ENCODE assay signal across 24 cellular contexts in genomic region chr14:83287300-83287699, GRCh38.
"Had no signal": no experiment of that assay in that cellular context is flagged by ENCODE, and none has a peak within 500 bp of the region (broad histone marks: within the 10 kb centered on the region; RNA-seq: fewer than 3 reads in every experiment).

No MANE protein-coding gene starts in this region.

- H3K27me3 ChIP-seq: neural progenitor cell, ovary, right lobe of liver, sigmoid colon, stomach, thyroid gland, tibial nerve, upper lobe of left lung, vagina had no signal

- H3K4me1 ChIP-seq: neural progenitor cell, prostate gland, right lobe of liver, sigmoid colon, stomach, thyroid gland, tibial nerve, upper lobe of left lung, vagina had no signal

- ATAC-seq: natural killer cell; right cardiac atrium; right lobe of liver; stimulated activated effector memory CD8-positive, alpha-beta T cell treated with anti-CD3 and anti-CD28 coated beads, Interleukin-12 subunit alpha, Interleukin-12 subunit beta, amount 100 ng/mL, for 72 hours; stimulated activated naive B cell treated with anti-CD40 and anti-IgM and Interleukin-4, amounts not matched to agents 10 μg/mL and 1 μg/mL and 100 μg/mL, for 72 hours had no signal

- H3K9ac ChIP-seq: neural progenitor cell had no signal

- H3K36me3 ChIP-seq: neural progenitor cell, ovary, prostate gland, right lobe of liver, sigmoid colon, stomach, thoracic aorta, thyroid gland, tibial nerve, upper lobe of left lung, vagina had no signal

- H2AFZ ChIP-seq: neural progenitor cell had no signal

- FAIRE-seq: small intestine, urothelium cell line had no signal

- DNase-seq: natural killer cell; occipital lobe; ovary; right cardiac atrium; right lobe of liver; sigmoid colon; small intestine; stimulated activated CD4-positive, alpha-beta T cell treated with anti-CD3 and anti-CD28 coated beads, Interleukin-15, amount 100 ng/mL, for 24 hours; stimulated activated CD4-positive, alpha-beta T cell treated with anti-CD3 and anti-CD28 coated beads, Interleukin-2, amount 100 ng/mL, for 24 hours; stimulated activated CD4-positive, alpha-beta T cell treated with anti-CD3 and anti-CD28 coated beads, Interleukin-2, amount 100 ng/mL, for 48 hours; stimulated activated CD4-positive, alpha-beta T cell treated with anti-CD3 and anti-CD28 coated beads, Interleukin-4, amount 100 ng/mL, for 24 hours; stimulated activated naive B cell treated with anti-CD40 and anti-IgM and Interleukin-4, amounts not matched to agents 10 μg/mL and 1 μg/mL and 100 μg/mL, for 72 hours; stimulated activated naive CD4-positive, alpha-beta T cell treated with Interleukin-2 at 50 U/mL for 16 hours; stomach; thyroid gland; trophoblast cell; upper lobe of left lung had no signal

- H3K4me2 ChIP-seq: neural progenitor cell had no signal

- H3K27ac ChIP-seq: neural progenitor cell, ovary, prostate gland, right lobe of liver, sigmoid colon, stomach, thoracic aorta, thyroid gland, tibial nerve, upper lobe of left lung, vagina had no signal

- H3K9me3 ChIP-seq: ovary, prostate gland, right lobe of liver, sigmoid colon, stomach, thoracic aorta, thyroid gland, tibial nerve, upper lobe of left lung, vagina had no signal

- H3K4me3 ChIP-seq: neural progenitor cell, ovary, prostate gland, right lobe of liver, sigmoid colon, stomach, thoracic aorta, thyroid gland, tibial nerve, upper lobe of left lung, vagina had no signal
